32 cellular contexts compared by ENCODE assay signal in the genomic region with DNA sequence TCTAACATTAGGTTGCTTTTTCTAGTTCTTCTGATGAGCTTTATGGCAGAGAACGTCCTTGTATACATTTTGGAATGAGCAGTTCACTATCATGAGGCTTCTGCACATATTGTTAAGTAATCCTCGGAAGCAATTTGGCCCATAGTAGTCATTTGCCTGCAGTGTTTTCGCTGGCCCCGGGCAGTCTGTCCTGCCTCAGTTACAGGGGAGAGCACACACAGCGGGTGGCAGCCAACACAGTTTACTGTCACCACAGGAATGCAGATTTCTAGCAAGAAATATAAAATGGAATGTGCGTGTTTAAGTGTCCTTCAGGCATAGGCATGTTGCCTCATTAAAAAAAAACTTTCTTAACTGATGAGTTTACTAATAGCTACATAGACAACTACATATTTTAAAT.
A peak's percentile ranks its signal among the peaks of the same experiment; 100 is the strongest.
DNase-seq lines count a peak whose midpoint lies in the region; ATAC-seq, FAIRE-seq and TF ChIP-seq lines count a peak whose summit lies in the region.
"Had no signal": no experiment of that assay in that cellular context is flagged by ENCODE, and none has a peak within 500 bp of the region (broad histone marks: within the 10 kb centered on the region; RNA-seq: fewer than 3 reads in every experiment).

No MANE protein-coding gene starts in this region.

- H4K20me1 ChIP-seq in PC-3 (ENCODE audit: low read length) (no peaks in the 10 kb centered on the region), smooth muscle cell (ENCODE audit: low read depth) (no peaks in the 10 kb centered on the region)

- H3K27ac ChIP-seq in PC-3 (ENCODE audit: low read length) = no peak overlapping the region
- H3K27ac ChIP-seq in smooth muscle cell (ENCODE audit: low read depth) = no peak overlapping the region
- H3K27ac ChIP-seq: body of pancreas, gastrocnemius medialis, hepatocyte, RWPE1, suprapubic skin, upper lobe of right lung had no signal

- H3K36me3 ChIP-seq in PC-3 (ENCODE audit: low read depth, low read length) (no peaks in the 10 kb centered on the region), bronchial epithelial cell (ENCODE audit: control insufficient read depth, insufficient read depth, low read length) (no peaks in the 10 kb centered on the region), smooth muscle cell (ENCODE audit: low read depth) (no peaks in the 10 kb centered on the region)
- H3K36me3 ChIP-seq: gastrocnemius medialis, suprapubic skin, upper lobe of right lung had no signal

- H3K4me1 ChIP-seq in PC-3 (ENCODE audit: insufficient read depth, low read length) (no peaks in the 10 kb centered on the region), smooth muscle cell (ENCODE audit: low read depth) (no peaks in the 10 kb centered on the region)
- H3K4me1 ChIP-seq: gastrocnemius medialis, suprapubic skin, upper lobe of right lung had no signal

- H3K27me3 ChIP-seq in PC-3 (ENCODE audit: low read length) (no peaks in the 10 kb centered on the region), bronchial epithelial cell (ENCODE audit: control insufficient read depth, insufficient read depth, low read length) (no peaks in the 10 kb centered on the region), smooth muscle cell (ENCODE audit: low read depth) (no peaks in the 10 kb centered on the region)

- H3F3A ChIP-seq in PC-3 (ENCODE audit: low read length, unreplicated experiment) (no peaks in the 10 kb centered on the region), smooth muscle cell (ENCODE audit: low read depth) (no peaks in the 10 kb centered on the region)

- intact Hi-C loops in PC-3 (cut with micrococcal nuclease) = no loop called here

- DNase-seq in EH (ENCODE audit: low read depth) (peak; percentile 84), PC-3 (peak; percentile 15), bronchial epithelial cell (ENCODE audit: low read depth) (peak; percentile 48), smooth muscle cell (lab: John Stamatoyannopoulos, UW; ENCODE audit: unreplicated experiment) (no peak), putamen (ENCODE audit: low spot score) (no peak), HEK293T (ENCODE audit: extremely low spot score) (no peak)
- no peak for DNase-seq in stimulated activated CD4-positive, alpha-beta T cell treated with anti-CD3 and anti-CD28 coated beads, Interleukin-2, amount 100 ng/mL, for 24 hours
- DNase-seq: activated CD4-positive, alpha-beta T cell treated with anti-CD3 and anti-CD28 coated beads, Interleukin-2, amount 50 U/mL, for 48 hours; activated T-cell treated with anti-CD3 and anti-CD28 coated beads, Interleukin-2, amount 50 U/mL, for 72 hours; body of pancreas; CD4-positive, alpha-beta T cell; cerebellar nuclear complex; gastrocnemius medialis; HCEC 1CT; IMR-90; left cardiac atrium; NCI-H1092; NCI-H1694 treated with DMSO at 0.1 percent for 48 hours; NCI-H2171; NCI-H510A treated with DMSO at 0.1 percent for 48 hours; stimulated activated naive CD4-positive, alpha-beta T cell treated with Interleukin-2 at 50 U/mL for 16 hours; upper lobe of right lung had no signal

- BruUV-seq in PC-3 (replicated peaks; lab: Mats Ljungman, UMichigan) = no TSS peak

- CTCF ChIA-PET in PC-3 (lab: Charles Lee) = no interaction called here
- CTCF ChIA-PET in HEK293T (lab: Yijun Ruan, JAX) = no interaction called here

- POLR2A ChIA-PET in PC-3 (lab: Charles Lee; ENCODE audit: unreplicated experiment) (no interaction called here), HEK293T (lab: Yijun Ruan, JAX) (no interaction called here)

- 35% methylated on average over 6 of the region's 6 CpGs for WGBS in smooth muscle cell (ENCODE audit: low lambda C conversion rate)

- ATAC-seq in PC-3 (no peak), GM18858 (IDR thresholded peaks at IDR 0.05; ENCODE audit: unreplicated experiment) (no peak)
- ATAC-seq: activated CD4-positive, CD25-positive, alpha-beta regulatory T cell treated with anti-CD3 and anti-CD28 coated beads, Interleukin-2, amount 50 U/mL, for 24 hours; activated T-cell treated with anti-CD3 and anti-CD28 coated beads, Interleukin-2, amount 50 U/mL, for 72 hours; body of pancreas; gastrocnemius medialis; left cardiac atrium; upper lobe of right lung had no signal

- no peaks in the 10 kb centered on the region for H3K9me2 ChIP-seq in PC-3 (replicated peaks; ENCODE audit: low read length)

- H3K9ac ChIP-seq in PC-3 (ENCODE audit: low read length) (no peak overlapping the region), smooth muscle cell (ENCODE audit: low read depth) (no peak overlapping the region)

- FAIRE-seq in bronchial epithelial cell (lab: Jason Lieb, UNC) = no peak
- FAIRE-seq: D721Med, endometrium, GM12891, TTC549 had no signal

- TF ChIP-seq CTCF in PC-3 (conservative IDR thresholded peaks at IDR 0.05; ENCODE audit: low read depth, low read length) = no peak
- TF ChIP-seq CTCF in bronchial epithelial cell (IDR thresholded peaks at IDR 0.05; ENCODE audit: insufficient read depth, low read length, severe bottlenecking) = no peak
- no peak for TF ChIP-seq CTCF in smooth muscle cell (IDR thresholded peaks at IDR 0.05; ENCODE audit: borderline replicate concordance, insufficient read depth, poor library complexity, severe bottlenecking)

- no peak overlapping the region for H3K4me3 ChIP-seq in PC-3 (ENCODE audit: low read length)
- H3K4me3 ChIP-seq in bronchial epithelial cell (ENCODE audit: low read depth, low read length) = no peak overlapping the region
- no peak overlapping the region for H3K4me3 ChIP-seq in smooth muscle cell
- H3K4me3 ChIP-seq: body of pancreas, gastrocnemius medialis, hepatocyte, lung, suprapubic skin, upper lobe of right lung had no signal

- H3K79me2 ChIP-seq in PC-3 (ENCODE audit: low read length) (no peaks in the 10 kb centered on the region), smooth muscle cell (ENCODE audit: low read depth) (no peaks in the 10 kb centered on the region)
- H3K79me2 ChIP-seq: hepatocyte had no signal

- H3K9me3 ChIP-seq in PC-3 (ENCODE audit: low read length) (no peaks in the 10 kb centered on the region), smooth muscle cell (replicated peaks; ENCODE audit: low read depth) (no peaks in the 10 kb centered on the region)
- H3K9me3 ChIP-seq: body of pancreas, gastrocnemius medialis, suprapubic skin had no signal

- H2AFZ ChIP-seq in PC-3 (ENCODE audit: low read length) = no peak overlapping the region
- no peak overlapping the region for H2AFZ ChIP-seq in smooth muscle cell (ENCODE audit: low read depth)
- H2AFZ ChIP-seq: hepatocyte had no signal

- no peak overlapping the region for H3K4me2 ChIP-seq in PC-3 (ENCODE audit: low read length)
- peak overlapping the region; percentile 7 for H3K4me2 ChIP-seq in smooth muscle cell
- H3K4me2 ChIP-seq: hepatocyte had no signal

TF ChIP-seq in HEK293T, 16 proteins besides CTCF, POLR2A, EP300 and RAD21:
- TF ChIP-seq L3MBTL2 (conservative IDR thresholded peaks at IDR 0.05) (no peak), FOXA1 (IDR thresholded peaks at IDR 0.05) (no peak), CTBP1 (IDR thresholded peaks at IDR 0.05; ENCODE audit: borderline replicate concordance) (no peak), BHLHE40 (IDR thresholded peaks at IDR 0.05; ENCODE audit: borderline replicate concordance) (no peak), FOXK2 (IDR thresholded peaks at IDR 0.05) (no peak), HDGF (IDR thresholded peaks at IDR 0.05; ENCODE audit: borderline replicate concordance) (no peak), FOXM1 (IDR thresholded peaks at IDR 0.05; ENCODE audit: borderline replicate concordance) (no peak), SP1 (IDR thresholded peaks at IDR 0.05) (no peak), LEF1 (IDR thresholded peaks at IDR 0.05; ENCODE audit: borderline replicate concordance) (no peak), TARDBP (IDR thresholded peaks at IDR 0.05) (no peak), NFRKB (IDR thresholded peaks at IDR 0.05) (no peak), ARNT (IDR thresholded peaks at IDR 0.05) (no peak), ZNF384 (IDR thresholded peaks at IDR 0.05) (no peak), SUZ12 (IDR thresholded peaks at IDR 0.05) (no peak), ELF4 (IDR thresholded peaks at IDR 0.05) (no peak)
- TF ChIP-seq, protein P1, sequence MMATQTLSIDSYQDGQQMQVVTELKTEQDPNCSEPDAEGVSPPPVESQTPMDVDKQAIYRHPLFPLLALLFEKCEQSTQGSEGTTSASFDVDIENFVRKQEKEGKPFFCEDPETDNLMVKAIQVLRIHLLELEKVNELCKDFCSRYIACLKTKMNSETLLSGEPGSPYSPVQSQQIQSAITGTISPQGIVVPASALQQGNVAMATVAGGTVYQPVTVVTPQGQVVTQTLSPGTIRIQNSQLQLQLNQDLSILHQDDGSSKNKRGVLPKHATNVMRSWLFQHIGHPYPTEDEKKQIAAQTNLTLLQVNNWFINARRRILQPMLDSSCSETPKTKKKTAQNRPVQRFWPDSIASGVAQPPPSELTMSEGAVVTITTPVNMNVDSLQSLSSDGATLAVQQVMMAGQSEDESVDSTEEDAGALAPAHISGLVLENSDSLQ (IDR thresholded peaks at IDR 0.05) = no peak

Comparison
In these comparisons a context has a peak if more than half of its experiments do, and no peak if none do; other contexts are left out.
1. DNase-seq: peak in EH (single experiment), PC-3 (single experiment) and bronchial epithelial cell (single experiment); none in smooth muscle cell (single experiment), stimulated activated CD4-positive, alpha-beta T cell treated with anti-CD3 and anti-CD28 coated beads, Interleukin-2, amount 100 ng/mL, for 24 hours (0 of 2), putamen (single experiment) and HEK293T (single experiment).